In the genomic region with DNA sequence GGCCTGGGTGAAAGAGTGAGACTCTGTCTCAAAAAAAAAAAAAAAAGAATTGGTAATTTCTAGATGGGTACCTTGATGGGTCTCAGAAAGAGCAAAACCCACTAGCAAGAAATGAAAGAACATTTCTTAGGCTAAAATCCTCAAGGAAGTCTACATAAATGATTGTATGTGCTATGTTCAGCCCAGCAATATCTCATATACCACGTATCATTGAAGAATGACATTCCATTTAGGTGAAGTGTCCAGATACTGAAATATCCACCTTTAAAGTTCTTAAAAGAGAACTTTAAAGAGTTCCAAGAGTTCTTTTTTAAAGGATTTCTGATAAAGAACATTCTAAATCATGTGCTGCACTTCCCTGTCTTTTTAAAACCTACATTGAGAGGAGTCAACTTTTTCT, we compare ENCODE assay signal across 14 cellular contexts. TPM values are rescaled to one million over a fixed set of nuclear protein-coding genes. Genes with fewer than 3 reads are reported as not detected.
DNase-seq lines count a peak whose midpoint lies in the region; ATAC-seq and TF ChIP-seq lines count a peak whose summit lies in the region.
"Had no signal": no experiment of that assay in that cellular context is flagged by ENCODE, and none has a peak within 500 bp of the region (broad histone marks: within the 10 kb centered on the region; RNA-seq: fewer than 3 reads in every experiment).

No MANE protein-coding gene starts in this region.

- no peak overlapping the region for H3K4me3 ChIP-seq in SJSA1
- no peak overlapping the region for H3K4me3 ChIP-seq in fibroblast of mammary gland (ENCODE audit: control insufficient read depth, low read depth, low read length)
- no peak overlapping the region for H3K4me3 ChIP-seq in sigmoid colon
- H3K4me3 ChIP-seq in psoas muscle = no peak overlapping the region

- no peak for TF ChIP-seq EP300 in sigmoid colon (IDR thresholded peaks at IDR 0.05)

- no peaks in the 10 kb centered on the region for H3K36me3 ChIP-seq in SJSA1
- peaks cover 0 to 54% (median 15%) of the 10 kb centered on the region in 4 donors for H3K36me3 ChIP-seq in sigmoid colon
- no peaks in the 10 kb centered on the region for H3K36me3 ChIP-seq in psoas muscle (ENCODE audit: insufficient read depth in 1 of 2, low read depth in 1 of 2)

- ATAC-seq in psoas muscle (no peak), HG03469 (IDR thresholded peaks at IDR 0.05; ENCODE audit: unreplicated experiment) (no peak)
- ATAC-seq: Right ventricle myocardium inferior had no signal

- DNase-seq in EL (peak; percentile 49), SJSA1 (ENCODE audit: low read depth in 1 of 2, low spot score in 2 of 2) (no peak), fibroblast of mammary gland (ENCODE audit: low read depth) (peak; percentile 40), sigmoid colon (no peak), psoas muscle (no peak), iPS-NIHi11 (ENCODE audit: low spot score) (no peak), NCI-H1436 treated with DMSO at 0.1 percent for 48 hours (lab: John Stamatoyannopoulos, UW) (no peak)
- DNase-seq: activated naive CD4-positive, alpha-beta T cell treated with anti-CD3 and anti-CD28 coated beads, Interleukin-2, amount 10 ng/mL, durations not matched to agents 7 days and 5 days; left cardiac atrium; NCI-H1105 treated with DMSO at 0.1 percent for 48 hours; NCI-H446 treated with DMSO at 0.1 percent for 48 hours; stimulated activated CD4-positive, alpha-beta T cell treated with anti-CD3 and anti-CD28 coated beads, Interleukin-15, amount 100 ng/mL, for 24 hours had no signal

- H3K27me3 ChIP-seq in SJSA1 (replicated peaks) = no peaks in the 10 kb centered on the region
- no peaks in the 10 kb centered on the region for H3K27me3 ChIP-seq in sigmoid colon
- no peaks in the 10 kb centered on the region for H3K27me3 ChIP-seq in psoas muscle (ENCODE audit: insufficient read depth in 3 of 3, low read length in 2 of 3)

- no peak for TF ChIP-seq CTCF in fibroblast of mammary gland (conservative IDR thresholded peaks at IDR 0.05; ENCODE audit: control insufficient read depth, insufficient read depth, low read depth, low read length)
- no peak for TF ChIP-seq CTCF in sigmoid colon (IDR thresholded peaks at IDR 0.05)
- TF ChIP-seq CTCF in psoas muscle (IDR thresholded peaks at IDR 0.05) = no peak

- 82 to 87% methylated on average over 1 of the region's 1 CpG for WGBS in sigmoid colon, 2 donors
- WGBS in psoas muscle, 3 donors = 71 to 93% (median 80%) methylated on average over 1 of the region's 1 CpG

- H3K27ac ChIP-seq in SJSA1 (peak overlapping the region; percentile 83), sigmoid colon (peak overlapping the region; percentile 94 to 99 (median 96)), psoas muscle (no peak overlapping the region)

- H3K4me1 ChIP-seq in SJSA1 (replicated peaks) = peaks cover 79% of the 10 kb centered on the region
- H3K4me1 ChIP-seq in sigmoid colon = peaks cover 0 to 100% (median 99%) of the 10 kb centered on the region in 4 donors
- no peaks in the 10 kb centered on the region for H3K4me1 ChIP-seq in psoas muscle

- H3K9me3 ChIP-seq in SJSA1 (replicated peaks) = no peaks in the 10 kb centered on the region
- H3K9me3 ChIP-seq in sigmoid colon = no peaks in the 10 kb centered on the region
- H3K9me3 ChIP-seq in psoas muscle = no peaks in the 10 kb centered on the region

- intact Hi-C loops in sigmoid colon (cut with DNase I) (no loop called here), psoas muscle (cut with DNase I) (no loop called here)

- TF ChIP-seq POLR2A in sigmoid colon (IDR thresholded peaks at IDR 0.05) = no peak

RNA-seq across cellular contexts. Expression of gene NRP2, which starts 19.2 kb away (rescaled TPM):
- 8.2 and 13.2 TPM in 2 replicates for total RNA-seq in SJSA1 (2014; rRNA removed; shearing (Covaris generic))
- total RNA-seq in sigmoid colon (100 to 1,000 TPM; 207 to 348 (median 237) TPM), psoas muscle (1 to 10 TPM; 2.4 to 6.9 (median 5.9) TPM)
- polyA plus RNA-seq in sigmoid colon (10 to 100 TPM in 1 of 3 donors, 1 to 10 TPM in 2; 2.5 to 13.6 (median 7.8) TPM), psoas muscle (1 to 10 TPM in 1 of 3 donors, under 1 TPM in 2; 0.67 to 1.4 (median 0.77) TPM)

Comparison
In these comparisons a context has a peak if more than half of its experiments do, and no peak if none do; other contexts are left out.
1. DNase-seq: peak in EL (single experiment) and fibroblast of mammary gland (single experiment); none in SJSA1 (0 of 2), sigmoid colon (single experiment), psoas muscle (0 of 2), iPS-NIHi11 (single experiment) and NCI-H1436 treated with DMSO at 0.1 percent for 48 hours (single experiment).
2. RNA of gene NRP2, which starts 19.2 kb away (total RNA-seq): 207 to 348 TPM in sigmoid colon; 8.2 to 13.2 TPM in SJSA1 and 2.4 to 6.9 TPM in psoas muscle; every median in the first group is over 10 times any median in the second.